9 cellular contexts compared by ENCODE assay signal in the genomic region with DNA sequence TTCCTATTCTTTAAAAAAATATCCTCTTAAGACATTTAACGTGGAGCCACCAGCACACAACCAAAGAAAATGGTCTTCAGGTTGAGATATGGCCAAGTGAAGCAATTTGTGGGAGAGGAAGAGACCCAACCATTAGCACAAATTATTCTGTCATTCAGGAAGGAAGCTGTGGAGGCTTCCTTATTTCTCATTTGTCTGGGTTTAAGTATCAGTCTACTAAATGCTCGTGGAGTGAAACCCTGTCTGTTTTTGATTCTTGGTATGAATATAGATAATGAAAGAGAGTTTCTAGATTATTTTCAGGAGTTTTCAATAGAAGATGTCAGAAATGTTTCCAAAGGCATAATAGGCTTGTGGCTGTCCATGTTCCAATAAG.
A peak's percentile ranks its signal among the peaks of the same experiment; 100 is the strongest.
DNase-seq lines count a peak whose midpoint lies in the region; ATAC-seq, FAIRE-seq and TF ChIP-seq lines count a peak whose summit lies in the region.
"Had no signal": no experiment of that assay in that cellular context is flagged by ENCODE, and none has a peak within 500 bp of the region (broad histone marks: within the 10 kb centered on the region; RNA-seq: fewer than 3 reads in every experiment).

No MANE protein-coding gene starts in this region.

- H3K4me2 ChIP-seq in astrocyte (ENCODE audit: low read length) = peak overlapping the region; percentile 38

- H3K27ac ChIP-seq in astrocyte (ENCODE audit: low read depth, low read length) = peak overlapping the region; percentile 48

- H3K4me1 ChIP-seq in astrocyte (ENCODE audit: insufficient read depth, low read length) = peaks cover 8% of the 10 kb centered on the region

- no peaks in the 10 kb centered on the region for H3K79me2 ChIP-seq in astrocyte (ENCODE audit: insufficient read depth, low read length)

- H3K27me3 ChIP-seq in astrocyte (ENCODE audit: insufficient read depth, low read length) = no peaks in the 10 kb centered on the region
- H3K27me3 ChIP-seq: MG63 had no signal

- H3K36me3 ChIP-seq in astrocyte (ENCODE audit: insufficient read depth, low read length) = no peaks in the 10 kb centered on the region
- H3K36me3 ChIP-seq: MG63 had no signal

- no peak for TF ChIP-seq CTCF in astrocyte (IDR thresholded peaks at IDR 0.05; ENCODE audit: insufficient read depth, low read depth, low read length)
- TF ChIP-seq CTCF in omental fat pad (IDR thresholded peaks at IDR 0.05) = no peak

- H3K9me3 Mint-ChIP-seq in astrocyte (ENCODE audit: unreplicated experiment) = peaks cover 4% of the 10 kb centered on the region
- no peaks in the 10 kb centered on the region for H3K9me3 Mint-ChIP-seq in activated T-helper 2 cell treated with anti-CD3 and anti-CD28 coated beads, Interferon-gamma antibody, Interleukin-2, Interleukin-4, amounts not matched to agents 10 μg/mL and 5 μg/mL and 100 μg/mL, durations not matched to agents 14 hours and 24 hours and 36 hours

- H3K27me3 Mint-ChIP-seq in astrocyte (ENCODE audit: low read depth, unreplicated experiment) = peaks cover 16% of the 10 kb centered on the region
- H3K27me3 Mint-ChIP-seq in activated T-helper 2 cell treated with anti-CD3 and anti-CD28 coated beads, Interferon-gamma antibody, Interleukin-2, Interleukin-4, amounts not matched to agents 10 μg/mL and 5 μg/mL and 100 μg/mL, durations not matched to agents 14 hours and 24 hours and 36 hours (ENCODE audit: low read depth) = peaks cover 3% of the 10 kb centered on the region

- H3K27ac Mint-ChIP-seq in astrocyte (ENCODE audit: unreplicated experiment) = peak overlapping the region; percentile 92
- H3K27ac Mint-ChIP-seq in activated T-helper 2 cell treated with anti-CD3 and anti-CD28 coated beads, Interferon-gamma antibody, Interleukin-2, Interleukin-4, amounts not matched to agents 10 μg/mL and 5 μg/mL and 100 μg/mL, durations not matched to agents 14 hours and 24 hours and 36 hours = no peak overlapping the region

- H3K4me3 ChIP-seq in astrocyte (ENCODE audit: insufficient read depth, low read depth, low read length) = no peak overlapping the region
- H3K4me3 ChIP-seq: MG63 had no signal

- no peak overlapping the region for H3K4me3 Mint-ChIP-seq in astrocyte (ENCODE audit: unreplicated experiment)
- H3K4me3 Mint-ChIP-seq in activated T-helper 2 cell treated with anti-CD3 and anti-CD28 coated beads, Interferon-gamma antibody, Interleukin-2, Interleukin-4, amounts not matched to agents 10 μg/mL and 5 μg/mL and 100 μg/mL, durations not matched to agents 14 hours and 24 hours and 36 hours (ENCODE audit: low read depth) = no peak overlapping the region

- intact Hi-C loops in activated T-helper 2 cell treated with anti-CD3 and anti-CD28 coated beads, Interferon-gamma antibody, Interleukin-2, Interleukin-4, amounts not matched to agents 10 μg/mL and 5 μg/mL and 100 μg/mL, durations not matched to agents 14 hours and 24 hours and 36 hours (cut with micrococcal nuclease) = no loop called here

- FAIRE-seq in astrocyte (lab: Jason Lieb, UNC) = no peak

- no peaks in the 10 kb centered on the region for H4K20me1 ChIP-seq in astrocyte (ENCODE audit: insufficient read depth, low read length)

- H3K9ac ChIP-seq in astrocyte (ENCODE audit: low read length) = no peak overlapping the region

- DNase-seq in astrocyte (ENCODE audit: low read depth) (no peak), omental fat pad (ENCODE audit: low spot score) (no peak), COLO668 (lab: John Stamatoyannopoulos, UW; ENCODE audit: unreplicated experiment) (no peak)
- DNase-seq in stimulated activated CD8-positive, alpha-beta memory T cell treated with anti-CD3 and anti-CD28 coated beads, Interleukin-4, amount 100 ng/mL, for 48 hours = no peak
- DNase-seq in activated T-helper 2 cell treated with anti-CD3 and anti-CD28 coated beads, Interferon-gamma antibody, Interleukin-2, Interleukin-4, amounts not matched to agents 10 μg/mL and 5 μg/mL and 100 μg/mL, durations not matched to agents 14 hours and 24 hours and 36 hours (ENCODE audit: low spot score) = no peak

- H3K4me1 Mint-ChIP-seq in astrocyte (ENCODE audit: low read depth, unreplicated experiment) = peaks cover 14% of the 10 kb centered on the region
- peaks cover 9% of the 10 kb centered on the region for H3K4me1 Mint-ChIP-seq in activated T-helper 2 cell treated with anti-CD3 and anti-CD28 coated beads, Interferon-gamma antibody, Interleukin-2, Interleukin-4, amounts not matched to agents 10 μg/mL and 5 μg/mL and 100 μg/mL, durations not matched to agents 14 hours and 24 hours and 36 hours (ENCODE audit: low read depth)

- H3K9me3 ChIP-seq in astrocyte (ENCODE audit: insufficient read depth, low read depth, low read length) = no peaks in the 10 kb centered on the region
- H3K9me3 ChIP-seq: MG63 had no signal

- H2AFZ ChIP-seq in astrocyte (ENCODE audit: low read depth, low read length) = no peak overlapping the region

- H3K36me3 Mint-ChIP-seq in astrocyte (ENCODE audit: low read depth, unreplicated experiment) = no peaks in the 10 kb centered on the region
- H3K36me3 Mint-ChIP-seq in activated T-helper 2 cell treated with anti-CD3 and anti-CD28 coated beads, Interferon-gamma antibody, Interleukin-2, Interleukin-4, amounts not matched to agents 10 μg/mL and 5 μg/mL and 100 μg/mL, durations not matched to agents 14 hours and 24 hours and 36 hours (ENCODE audit: low read depth) = no peaks in the 10 kb centered on the region

- ATAC-seq in GM18519 (IDR thresholded peaks at IDR 0.05; ENCODE audit: low FRiP score, unreplicated experiment) = peak; percentile 26
- peak; percentile 53 for ATAC-seq in HG03064 (IDR thresholded peaks at IDR 0.05; ENCODE audit: low read depth, unreplicated experiment)
- peak; percentile 54 for ATAC-seq in omental fat pad (ENCODE audit: low FRiP score)
- ATAC-seq in HG02973 (IDR thresholded peaks at IDR 0.05; ENCODE audit: unreplicated experiment) = no peak
